ENCODE assay signal across 36 cellular contexts in genomic region chr9:75880556-75880955, GRCh38. TPM values are rescaled to one million over a fixed set of nuclear protein-coding genes. Genes with fewer than 3 reads are reported as not detected.
DNase-seq lines count a peak whose midpoint lies in the region; ATAC-seq and TF ChIP-seq lines count a peak whose summit lies in the region.
"Had no signal": no experiment of that assay in that cellular context is flagged by ENCODE, and none has a peak within 500 bp of the region (broad histone marks: within the 10 kb centered on the region; RNA-seq: fewer than 3 reads in every experiment).

No MANE protein-coding gene starts in this region.

- H3K4me3 ChIP-seq in fibroblast of lung (replicated peaks in 1 of 4; ENCODE audit: control extremely low read depth in 1 of 4, insufficient read depth in 1 of 4, low read depth in 3 of 4, low read length in 4 of 4) (no peak overlapping the region), gastroesophageal sphincter (no peak overlapping the region)
- H3K4me3 ChIP-seq in naive thymus-derived CD4-positive, alpha-beta T cell (ENCODE audit: low read length): no peak overlapping the region
- H3K4me3 ChIP-seq: cardiac muscle cell, gastrocnemius medialis, hepatocyte, lower lobe of right lung, mucosa of descending colon, Peyer's patch, suprapubic skin, upper lobe of left lung had no signal

- H3K9ac ChIP-seq in fibroblast of lung (ENCODE audit: insufficient read depth, low read length): no peak overlapping the region

- no peak for TF ChIP-seq EP300 in gastroesophageal sphincter (IDR thresholded peaks at IDR 0.05)

- H3K79me2 ChIP-seq in fibroblast of lung (ENCODE audit: control insufficient read depth, insufficient read depth, low read length): no peaks in the 10 kb centered on the region
- H3K79me2 ChIP-seq: hepatocyte had no signal

- peaks cover 21% of the 10 kb centered on the region for H3K4me1 Mint-ChIP-seq in CD14-positive monocyte
- peaks cover 0 to 10% (median 0%) of the 10 kb centered on the region in 7 donors for H3K4me1 Mint-ChIP-seq in naive thymus-derived CD4-positive, alpha-beta T cell
- H3K4me1 Mint-ChIP-seq: activated naive CD8-positive, alpha-beta T cell treated with anti-CD3 and anti-CD28 coated beads for 36 hours; stimulated activated naive B cell treated with anti-CD40 and anti-IgM and Interleukin-4, amounts not matched to agents 10 μg/mL and 1 μg/mL and 100 μg/mL, for 72 hours had no signal

- peak; percentile 26 for ATAC-seq in naive thymus-derived CD4-positive, alpha-beta T cell
- no peak for ATAC-seq in gastroesophageal sphincter
- ATAC-seq: gastrocnemius medialis; lower lobe of right lung; mucosa of descending colon; natural killer cell treated with Interleukin-12 subunit alpha and Interleukin-12 subunit beta and Interleukin-15 and Interleukin-18, amount 100 ng/mL, for 72 hours; stimulated activated naive B cell treated with anti-CD40 and anti-IgM and Interleukin-4, amounts not matched to agents 10 μg/mL and 1 μg/mL and 100 μg/mL, for 72 hours had no signal

- no peaks in the 10 kb centered on the region for H3K36me3 ChIP-seq in fibroblast of lung (ENCODE audit: control insufficient read depth, insufficient read depth, low read length)
- no peaks in the 10 kb centered on the region for H3K36me3 ChIP-seq in naive thymus-derived CD4-positive, alpha-beta T cell (ENCODE audit: control insufficient read depth in 2 of 3, insufficient read depth in 3 of 3, low read length in 3 of 3)
- H3K36me3 ChIP-seq in gastroesophageal sphincter: no peaks in the 10 kb centered on the region
- H3K36me3 ChIP-seq: cardiac muscle cell, gastrocnemius medialis, lower lobe of right lung, Peyer's patch, suprapubic skin, upper lobe of left lung had no signal

- CTCF ChIA-PET in naive thymus-derived CD4-positive, alpha-beta T cell (lab: Charles Lee): no interaction called here

- H3K27me3 ChIP-seq in fibroblast of lung (ENCODE audit: control insufficient read depth, insufficient read depth, low read length) (no peaks in the 10 kb centered on the region), gastroesophageal sphincter (no peaks in the 10 kb centered on the region)
- no peaks in the 10 kb centered on the region for H3K27me3 ChIP-seq in naive thymus-derived CD4-positive, alpha-beta T cell (ENCODE audit: control insufficient read depth in 2 of 2, insufficient read depth in 2 of 2, low read length in 2 of 2)
- H3K27me3 ChIP-seq: cardiac muscle cell, gastrocnemius medialis, hepatocyte, Peyer's patch, suprapubic skin, upper lobe of left lung had no signal

- no peaks in the 10 kb centered on the region for H4K20me1 ChIP-seq in fibroblast of lung (ENCODE audit: control insufficient read depth, extremely low read depth, insufficient read depth, low read length)

- no peaks in the 10 kb centered on the region for H3K9me3 Mint-ChIP-seq in CD14-positive monocyte
- no peaks in the 10 kb centered on the region for H3K9me3 Mint-ChIP-seq in naive thymus-derived CD4-positive, alpha-beta T cell
- H3K9me3 Mint-ChIP-seq: activated naive CD8-positive, alpha-beta T cell treated with anti-CD3 and anti-CD28 coated beads for 36 hours; CD4-positive, alpha-beta T cell; H9; natural killer cell treated with Interleukin-12 subunit alpha and Interleukin-12 subunit beta and Interleukin-15 and Interleukin-18, amount 100 ng/mL, for 72 hours; stimulated activated naive B cell treated with anti-CD40 and anti-IgM and Interleukin-4, amounts not matched to agents 10 μg/mL and 1 μg/mL and 100 μg/mL, for 72 hours had no signal

- TF ChIP-seq CTCF in CD14-positive monocyte (IDR thresholded peaks at IDR 0.05): no peak
- TF ChIP-seq CTCF in fibroblast of lung (conservative IDR thresholded peaks at IDR 0.05 in 1 of 2, IDR thresholded peaks at IDR 0.05 in 1 of 2; ENCODE audit: low read depth in 1 of 2, low read length in 2 of 2): no peak
- no peak for TF ChIP-seq CTCF in gastroesophageal sphincter (IDR thresholded peaks at IDR 0.05)

- no peak overlapping the region for H3K4me2 ChIP-seq in fibroblast of lung (ENCODE audit: extremely low read depth, insufficient read depth, low read length)
- H3K4me2 ChIP-seq: hepatocyte had no signal

- H2AFZ ChIP-seq in fibroblast of lung (ENCODE audit: low read length): no peak overlapping the region
- H2AFZ ChIP-seq: hepatocyte had no signal

- 81 to 90% methylated on average over 3 of the region's 3 CpGs for WGBS in gastroesophageal sphincter (ENCODE audit: low coverage in 1 of 2), 2 donors

- POLR2A ChIA-PET in naive thymus-derived CD4-positive, alpha-beta T cell (lab: Charles Lee): no interaction called here

- peak overlapping the region in 4 of 7 donors; percentile 4 to 72 (median 64) for H3K27ac Mint-ChIP-seq in CD14-positive monocyte
- H3K27ac Mint-ChIP-seq in naive thymus-derived CD4-positive, alpha-beta T cell: no peak overlapping the region
- H3K27ac Mint-ChIP-seq: activated naive CD8-positive, alpha-beta T cell treated with anti-CD3 and anti-CD28 coated beads for 36 hours; CD4-positive, alpha-beta T cell; natural killer cell treated with Interleukin-12 subunit alpha and Interleukin-12 subunit beta and Interleukin-15 and Interleukin-18, amount 100 ng/mL, for 72 hours; stimulated activated naive B cell treated with anti-CD40 and anti-IgM and Interleukin-4, amounts not matched to agents 10 μg/mL and 1 μg/mL and 100 μg/mL, for 72 hours had no signal

- H3K27me3 Mint-ChIP-seq in CD14-positive monocyte (ENCODE audit: low read depth in 3 of 3): no peaks in the 10 kb centered on the region
- peaks cover 0 to 5% (median 3%) of the 10 kb centered on the region in 5 donors for H3K27me3 Mint-ChIP-seq in naive thymus-derived CD4-positive, alpha-beta T cell
- H3K27me3 Mint-ChIP-seq: activated naive CD8-positive, alpha-beta T cell treated with anti-CD3 and anti-CD28 coated beads for 36 hours; CD4-positive, alpha-beta T cell had no signal

- no peaks in the 10 kb centered on the region for H3K9me3 ChIP-seq in fibroblast of lung (ENCODE audit: control insufficient read depth, insufficient read depth, low read depth, low read length)
- no peaks in the 10 kb centered on the region for H3K9me3 ChIP-seq in naive thymus-derived CD4-positive, alpha-beta T cell (ENCODE audit: control insufficient read depth in 2 of 3, low read length in 3 of 3)
- H3K9me3 ChIP-seq in gastroesophageal sphincter: no peaks in the 10 kb centered on the region
- H3K9me3 ChIP-seq: gastrocnemius medialis, lower lobe of right lung, mucosa of descending colon, Peyer's patch, suprapubic skin, upper lobe of left lung had no signal

- H3K27ac ChIP-seq in fibroblast of lung (ENCODE audit: insufficient read depth, low read length): no peak overlapping the region
- H3K27ac ChIP-seq in naive thymus-derived CD4-positive, alpha-beta T cell (ENCODE audit: low read depth, low read length): no peak overlapping the region
- no peak overlapping the region for H3K27ac ChIP-seq in gastroesophageal sphincter
- H3K27ac ChIP-seq: cardiac muscle cell, epithelial cell of prostate, gastrocnemius medialis, hepatocyte, lower lobe of right lung, Peyer's patch, suprapubic skin, upper lobe of left lung had no signal

- TF ChIP-seq POLR2A in gastroesophageal sphincter (IDR thresholded peaks at IDR 0.05): no peak

- no peaks in the 10 kb centered on the region for H3K36me3 Mint-ChIP-seq in CD14-positive monocyte
- H3K36me3 Mint-ChIP-seq in naive thymus-derived CD4-positive, alpha-beta T cell: no peaks in the 10 kb centered on the region
- H3K36me3 Mint-ChIP-seq: activated naive CD8-positive, alpha-beta T cell treated with anti-CD3 and anti-CD28 coated beads for 36 hours; natural killer cell treated with Interleukin-12 subunit alpha and Interleukin-12 subunit beta and Interleukin-15 and Interleukin-18, amount 100 ng/mL, for 72 hours; stimulated activated naive B cell treated with anti-CD40 and anti-IgM and Interleukin-4, amounts not matched to agents 10 μg/mL and 1 μg/mL and 100 μg/mL, for 72 hours had no signal

- intact Hi-C loops in CD14-positive monocyte (cut with micrococcal nuclease): no loop called here
- intact Hi-C loops in naive thymus-derived CD4-positive, alpha-beta T cell (cut with micrococcal nuclease): no loop called here

- DNase-seq in CD14-positive monocyte (ENCODE audit: low spot score) (no peak), NCI-H460 (ENCODE audit: extremely low read depth, low read depth) (peak; percentile 88), fibroblast of lung (ENCODE audit: low read depth in 2 of 2) (peak; percentile 1 to 2), DMS53 (lab: John Stamatoyannopoulos, UW) (no peak), NCI-H2196 (lab: John Stamatoyannopoulos, UW; ENCODE audit: unreplicated experiment) (no peak)
- DNase-seq in naive thymus-derived CD4-positive, alpha-beta T cell: no peak
- no peak for DNase-seq in activated CD4-positive, alpha-beta T cell treated with anti-CD3 and anti-CD28 coated beads, Interleukin-2, amount 50 U/mL, for 1 hour
- DNase-seq: activated CD4-positive, alpha-beta T cell treated with anti-CD3 and anti-CD28 coated beads for 48 hours; activated CD8-positive, alpha-beta memory T cell treated with anti-CD3 and anti-CD28 coated beads for 24 hours; activated effector memory CD4-positive, alpha-beta T cell treated with Interleukin-2 at 50 U/mL for 16 hours; activated naive CD8-positive, alpha-beta T cell treated with anti-CD3 and anti-CD28 coated beads for 36 hours; aorta; CD4-positive, alpha-beta T cell; effector CD8-positive, alpha-beta T cell; gastrocnemius medialis; H9; Karpas-422; lower lobe of right lung; mucosa of descending colon; NCI-H1417; NCI-H2029 treated with DMSO at 0.1 percent for 48 hours; NCI-H226; NCI-H69; occipital lobe; Peyer's patch; SIG-M5; stimulated activated naive B cell treated with anti-CD40 and anti-IgM and Interleukin-4, amounts not matched to agents 10 μg/mL and 1 μg/mL and 100 μg/mL, for 72 hours; SW 1271; T-helper 9 cell; upper lobe of left lung had no signal

- H3K4me1 ChIP-seq in fibroblast of lung (ENCODE audit: control insufficient read depth, extremely low read depth, insufficient read depth, low read length) (no peaks in the 10 kb centered on the region), gastroesophageal sphincter (no peaks in the 10 kb centered on the region)
- no peaks in the 10 kb centered on the region for H3K4me1 ChIP-seq in naive thymus-derived CD4-positive, alpha-beta T cell (ENCODE audit: control insufficient read depth in 2 of 2, insufficient read depth in 2 of 2, low read length in 2 of 2)
- H3K4me1 ChIP-seq: gastrocnemius medialis, lower lobe of right lung, Peyer's patch, suprapubic skin, upper lobe of left lung had no signal

- no peak overlapping the region for H3K4me3 Mint-ChIP-seq in CD14-positive monocyte
- H3K4me3 Mint-ChIP-seq in naive thymus-derived CD4-positive, alpha-beta T cell: no peak overlapping the region
- H3K4me3 Mint-ChIP-seq: activated naive CD8-positive, alpha-beta T cell treated with anti-CD3 and anti-CD28 coated beads for 36 hours; CD4-positive, alpha-beta T cell; H9; natural killer cell treated with Interleukin-12 subunit alpha and Interleukin-12 subunit beta and Interleukin-15 and Interleukin-18, amount 100 ng/mL, for 72 hours; stimulated activated naive B cell treated with anti-CD40 and anti-IgM and Interleukin-4, amounts not matched to agents 10 μg/mL and 1 μg/mL and 100 μg/mL, for 72 hours had no signal

RNA-seq across cellular contexts. Expression of gene PCSK5, which starts 9.9 kb away (rescaled TPM):
- polyA plus RNA-seq in CD14-positive monocyte: 1 to 10 TPM; 4.8 to 7.1 TPM
- 11.1 and 13.3 TPM in 2 replicates for total RNA-seq in NCI-H460 (2014; rRNA removed; shearing (Covaris generic))
- polyA plus RNA-seq in NCI-H460 (2014; cell fraction: nucleus; rRNA removed): 13.3 and 17.0 TPM in 2 replicates
- total RNA-seq in fibroblast of lung: 3.6 and 4.8 TPM in 2 replicates
- polyA plus RNA-seq in fibroblast of lung: 2.5 and 3.1 TPM in 2 replicates
- 2.0 and 2.4 TPM in 2 replicates for polyA plus RNA-seq in fibroblast of lung (2012)
- polyA minus RNA-seq in fibroblast of lung (ENCODE audit: low replicate concordance): 4.0 and 7.3 TPM in 2 replicates
- 10 to 100 TPM in 4 of 5 experiments, 1 to 10 TPM in 1; 5.2 to 35.0 (median 24.6) TPM for total RNA-seq in naive thymus-derived CD4-positive, alpha-beta T cell
- polyA plus RNA-seq in naive thymus-derived CD4-positive, alpha-beta T cell: 10 to 100 TPM; 17.3 to 19.1 TPM
- total RNA-seq in gastroesophageal sphincter: 10 to 100 TPM; 20.1 to 37.3 (median 28.1) TPM

Comparison
In these comparisons a context has a peak if more than half of its experiments do, and no peak if none do; other contexts are left out.
1. DNase-seq: peak in NCI-H460 (single experiment) and fibroblast of lung (2 of 2); none in CD14-positive monocyte (single experiment), naive thymus-derived CD4-positive, alpha-beta T cell (0 of 9), DMS53 (single experiment), NCI-H2196 (single experiment) and activated CD4-positive, alpha-beta T cell treated with anti-CD3 and anti-CD28 coated beads, Interleukin-2, amount 50 U/mL, for 1 hour (single experiment).
2. H3K27ac Mint-ChIP-seq: peak in CD14-positive monocyte (4 of 7); none in naive thymus-derived CD4-positive, alpha-beta T cell (0 of 9).